In the genomic region with DNA sequence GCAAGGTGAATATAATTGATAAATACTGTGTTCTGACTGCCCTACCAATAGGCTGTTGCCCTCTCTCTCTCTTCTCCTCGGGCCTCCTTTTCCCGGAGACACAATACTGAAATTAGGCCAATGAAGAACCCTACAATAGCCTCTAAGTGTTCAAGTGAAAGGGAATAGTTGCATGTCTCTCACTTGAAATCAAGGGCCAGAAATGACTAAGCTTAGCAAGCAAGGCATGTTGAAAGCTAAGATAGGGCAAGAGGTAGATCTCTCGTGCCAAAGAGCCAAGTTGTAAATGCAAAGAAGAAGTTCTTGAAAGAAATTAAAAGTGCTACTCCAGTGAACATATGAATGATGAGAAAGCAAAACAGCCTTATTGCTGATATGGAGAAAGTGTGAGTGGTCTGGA, we compare ENCODE assay signal across 17 cellular contexts. TPM values are rescaled to one million over a fixed set of nuclear protein-coding genes. Genes with fewer than 3 reads are reported as not detected.
A peak's percentile ranks its signal among the peaks of the same experiment; 100 is the strongest.
DNase-seq lines count a peak whose midpoint lies in the region; ATAC-seq and TF ChIP-seq lines count a peak whose summit lies in the region.
"Had no signal": no experiment of that assay in that cellular context is flagged by ENCODE, and none has a peak within 500 bp of the region (broad histone marks: within the 10 kb centered on the region; RNA-seq: fewer than 3 reads in every experiment).

No MANE protein-coding gene starts in this region.

- H3K9ac ChIP-seq in Karpas-422 (ENCODE audit: low read length): no peak overlapping the region

- no peak overlapping the region for H3K4me3 ChIP-seq in Karpas-422 (ENCODE audit: low read length)
- H3K4me3 ChIP-seq in fibroblast of the aortic adventitia (ENCODE audit: low read depth, low read length): no peak overlapping the region
- H3K4me3 ChIP-seq in CD8-positive, alpha-beta memory T cell (ENCODE audit: low read length): no peak overlapping the region
- no peak overlapping the region for H3K4me3 ChIP-seq in H7 (ENCODE audit: insufficient read depth, low read depth, low read length)
- H3K4me3 ChIP-seq: HAP-1 had no signal

- H3K27me3 ChIP-seq in Karpas-422 (ENCODE audit: low read length): no peaks in the 10 kb centered on the region
- H3K27me3 ChIP-seq in CD8-positive, alpha-beta memory T cell (ENCODE audit: insufficient read depth, low read length, poor library complexity, severe bottlenecking): no peaks in the 10 kb centered on the region
- no peaks in the 10 kb centered on the region for H3K27me3 ChIP-seq in H7 (ENCODE audit: control insufficient read depth, insufficient read depth, low read length)

- H3K27ac ChIP-seq in Karpas-422 (ENCODE audit: low read length): peak overlapping the region; percentile 17
- no peak overlapping the region for H3K27ac ChIP-seq in CD8-positive, alpha-beta memory T cell (ENCODE audit: low read depth, low read length)
- H3K27ac ChIP-seq: 22Rv1 had no signal

- H3K27ac Mint-ChIP-seq in activated CD4-positive, alpha-beta T cell treated with anti-CD3 and anti-CD28 coated beads, Interleukin-2, amount 10 ng/mL, durations not matched to agents 24 days and 14 days: no peak overlapping the region
- H3K27ac Mint-ChIP-seq in stimulated activated effector memory CD8-positive, alpha-beta T cell treated with anti-CD3 and anti-CD28 coated beads, Interleukin-12 subunit alpha, Interleukin-12 subunit beta, amount 100 ng/mL, for 72 hours: peak overlapping the region; percentile 5
- H3K27ac Mint-ChIP-seq in CD8-positive, alpha-beta memory T cell: no peak overlapping the region
- H3K27ac Mint-ChIP-seq: CD14-positive monocyte; CD8-positive, alpha-beta T cell had no signal

- H3K9me2 ChIP-seq in Karpas-422 (replicated peaks; ENCODE audit: insufficient read depth, low read length): no peaks in the 10 kb centered on the region

- no peak for TF ChIP-seq CTCF in fibroblast of the aortic adventitia (IDR thresholded peaks at IDR 0.05; ENCODE audit: insufficient read depth, low read length)

- no peaks in the 10 kb centered on the region for H3K9me3 Mint-ChIP-seq in activated CD4-positive, alpha-beta T cell treated with anti-CD3 and anti-CD28 coated beads, Interleukin-2, amount 10 ng/mL, durations not matched to agents 24 days and 14 days
- no peaks in the 10 kb centered on the region for H3K9me3 Mint-ChIP-seq in stimulated activated effector memory CD8-positive, alpha-beta T cell treated with anti-CD3 and anti-CD28 coated beads, Interleukin-12 subunit alpha, Interleukin-12 subunit beta, amount 100 ng/mL, for 72 hours
- no peaks in the 10 kb centered on the region for H3K9me3 Mint-ChIP-seq in CD8-positive, alpha-beta memory T cell
- H3K9me3 Mint-ChIP-seq: CD8-positive, alpha-beta T cell; IgD-negative memory B cell had no signal

- peaks cover 6% of the 10 kb centered on the region for H3K4me1 Mint-ChIP-seq in activated CD4-positive, alpha-beta T cell treated with anti-CD3 and anti-CD28 coated beads, Interleukin-2, amount 10 ng/mL, durations not matched to agents 24 days and 14 days
- H3K4me1 Mint-ChIP-seq in stimulated activated effector memory CD8-positive, alpha-beta T cell treated with anti-CD3 and anti-CD28 coated beads, Interleukin-12 subunit alpha, Interleukin-12 subunit beta, amount 100 ng/mL, for 72 hours: peaks cover 13% of the 10 kb centered on the region
- H3K4me1 Mint-ChIP-seq in CD8-positive, alpha-beta memory T cell: peaks cover 7 to 34% (median 22%) of the 10 kb centered on the region in 3 donors
- H3K4me1 Mint-ChIP-seq: CD14-positive monocyte had no signal

- H3K36me3 Mint-ChIP-seq in activated CD4-positive, alpha-beta T cell treated with anti-CD3 and anti-CD28 coated beads, Interleukin-2, amount 10 ng/mL, durations not matched to agents 24 days and 14 days (ENCODE audit: low read depth): peaks cover 7% of the 10 kb centered on the region
- no peaks in the 10 kb centered on the region for H3K36me3 Mint-ChIP-seq in stimulated activated effector memory CD8-positive, alpha-beta T cell treated with anti-CD3 and anti-CD28 coated beads, Interleukin-12 subunit alpha, Interleukin-12 subunit beta, amount 100 ng/mL, for 72 hours
- peaks cover 0 to 3% (median 1%) of the 10 kb centered on the region in 3 donors for H3K36me3 Mint-ChIP-seq in CD8-positive, alpha-beta memory T cell
- H3K36me3 Mint-ChIP-seq: CD8-positive, alpha-beta T cell had no signal

- H2AFZ ChIP-seq in Karpas-422 (ENCODE audit: low read length): no peak overlapping the region

- H3K79me2 ChIP-seq in Karpas-422 (ENCODE audit: low read length): peaks cover 100% of the 10 kb centered on the region

- no peaks in the 10 kb centered on the region for H3K9me3 ChIP-seq in Karpas-422 (ENCODE audit: low read length)
- no peaks in the 10 kb centered on the region for H3K9me3 ChIP-seq in CD8-positive, alpha-beta memory T cell (ENCODE audit: low read length)
- H3K9me3 ChIP-seq: Caco-2, HAP-1 had no signal

- peaks cover 58% of the 10 kb centered on the region for H3K4me1 ChIP-seq in Karpas-422 (ENCODE audit: low read length)
- no peaks in the 10 kb centered on the region for H3K4me1 ChIP-seq in CD8-positive, alpha-beta memory T cell (ENCODE audit: insufficient read depth, low read length)

- POLR2A ChIA-PET in CD8-positive, alpha-beta memory T cell (lab: Charles Lee): no interaction called here

- H3K36me3 ChIP-seq in Karpas-422 (ENCODE audit: insufficient read depth, low read length) (0 out of 2 replicates have a peak, but pooled peaks cover 5% of the 10 kb centered on the region), H7 (replicated peaks; ENCODE audit: control insufficient read depth, insufficient read depth, low read length) (no peaks in the 10 kb centered on the region)
- H3K36me3 ChIP-seq in CD8-positive, alpha-beta memory T cell (ENCODE audit: insufficient read depth, low read length): no peaks in the 10 kb centered on the region
- H3K36me3 ChIP-seq: HAP-1 had no signal

- no peaks in the 10 kb centered on the region for H4K20me1 ChIP-seq in Karpas-422 (ENCODE audit: insufficient read depth, low read depth, low read length)

- intact Hi-C loops in activated CD4-positive, alpha-beta T cell treated with anti-CD3 and anti-CD28 coated beads, Interleukin-2, amount 10 ng/mL, durations not matched to agents 24 days and 14 days (cut with micrococcal nuclease): no loop called here

- CTCF ChIA-PET in CD8-positive, alpha-beta memory T cell (lab: Charles Lee): no interaction called here

- no peak overlapping the region for H3K4me3 Mint-ChIP-seq in activated CD4-positive, alpha-beta T cell treated with anti-CD3 and anti-CD28 coated beads, Interleukin-2, amount 10 ng/mL, durations not matched to agents 24 days and 14 days
- no peak overlapping the region for H3K4me3 Mint-ChIP-seq in stimulated activated effector memory CD8-positive, alpha-beta T cell treated with anti-CD3 and anti-CD28 coated beads, Interleukin-12 subunit alpha, Interleukin-12 subunit beta, amount 100 ng/mL, for 72 hours
- H3K4me3 Mint-ChIP-seq in CD8-positive, alpha-beta memory T cell: no peak overlapping the region
- H3K4me3 Mint-ChIP-seq: CD14-positive monocyte; CD8-positive, alpha-beta T cell; HFFc6; IgD-negative memory B cell had no signal

- no peak overlapping the region for H3K4me2 ChIP-seq in Karpas-422 (ENCODE audit: low read depth, low read length, poor library complexity, severe bottlenecking)

- peaks cover 7% of the 10 kb centered on the region for H3K27me3 Mint-ChIP-seq in activated CD4-positive, alpha-beta T cell treated with anti-CD3 and anti-CD28 coated beads, Interleukin-2, amount 10 ng/mL, durations not matched to agents 24 days and 14 days
- no peaks in the 10 kb centered on the region for H3K27me3 Mint-ChIP-seq in CD8-positive, alpha-beta memory T cell
- H3K27me3 Mint-ChIP-seq: IgD-negative memory B cell had no signal

- no peak for ATAC-seq in stimulated activated effector memory CD8-positive, alpha-beta T cell treated with anti-CD3 and anti-CD28 coated beads, Interleukin-12 subunit alpha, Interleukin-12 subunit beta, amount 100 ng/mL, for 72 hours
- ATAC-seq: CD8-positive, alpha-beta T cell had no signal

- peak; percentile 28 for DNase-seq in activated CD4-positive, alpha-beta T cell treated with anti-CD3 and anti-CD28 coated beads, Interleukin-2, amount 10 ng/mL, durations not matched to agents 24 days and 14 days
- DNase-seq in activated CD4-positive, alpha-beta T cell treated with anti-CD3 and anti-CD28 coated beads for 4 hours: no peak
- no peak for DNase-seq in Karpas-422
- DNase-seq in fibroblast of the aortic adventitia (ENCODE audit: low read depth): peak; percentile 41
- no peak for DNase-seq in stimulated activated effector memory CD8-positive, alpha-beta T cell treated with anti-CD3 and anti-CD28 coated beads, Interleukin-12 subunit alpha, Interleukin-12 subunit beta, amount 100 ng/mL, for 72 hours (ENCODE audit: low spot score in 2 of 2)
- no peak for DNase-seq in CD8-positive, alpha-beta memory T cell
- DNase-seq in H7: no peak
- no peak for DNase-seq in activated CD4-positive, alpha-beta T cell treated with anti-CD3 and anti-CD28 coated beads for 1 hour
- DNase-seq: Caco-2; CD8-positive, alpha-beta T cell; GF-D8; GOT3; HFFc6 had no signal

RNA-seq across cellular contexts. Expression of a gene that starts 13.4 kb away (rescaled TPM):
- total RNA-seq in activated CD4-positive, alpha-beta T cell treated with anti-CD3 and anti-CD28 coated beads, Interleukin-2, amount 10 ng/mL, durations not matched to agents 24 days and 14 days: 7.5 and 9.0 TPM in 2 replicates
- 13.4 and 35.6 TPM in 2 replicates for total RNA-seq in Karpas-422 (2014; rRNA removed; shearing (Covaris generic); ENCODE audit: low replicate concordance)
- total RNA-seq in fibroblast of the aortic adventitia (ENCODE audit: low replicate concordance): 38.7 and 61.2 TPM in 2 replicates
- total RNA-seq in CD8-positive, alpha-beta memory T cell: 10 to 100 TPM; 11.0 to 16.5 TPM
- 5.6 TPM for polyA plus RNA-seq in CD8-positive, alpha-beta memory T cell
- 12.1 and 12.8 TPM in 2 replicates for total RNA-seq in H7 (2014; rRNA removed; shearing (Covaris generic))

Comparison
In these comparisons a context has a peak if more than half of its experiments do, and no peak if none do; other contexts are left out.
1. DNase-seq: peak in activated CD4-positive, alpha-beta T cell treated with anti-CD3 and anti-CD28 coated beads, Interleukin-2, amount 10 ng/mL, durations not matched to agents 24 days and 14 days (single experiment) and fibroblast of the aortic adventitia (single experiment); none in activated CD4-positive, alpha-beta T cell treated with anti-CD3 and anti-CD28 coated beads for 4 hours (0 of 2), Karpas-422 (single experiment), stimulated activated effector memory CD8-positive, alpha-beta T cell treated with anti-CD3 and anti-CD28 coated beads, Interleukin-12 subunit alpha, Interleukin-12 subunit beta, amount 100 ng/mL, for 72 hours (0 of 2), CD8-positive, alpha-beta memory T cell (0 of 5), H7 (single experiment) and activated CD4-positive, alpha-beta T cell treated with anti-CD3 and anti-CD28 coated beads for 1 hour (single experiment).